ENCODE assay signal across 18 cellular contexts in the genomic region with DNA sequence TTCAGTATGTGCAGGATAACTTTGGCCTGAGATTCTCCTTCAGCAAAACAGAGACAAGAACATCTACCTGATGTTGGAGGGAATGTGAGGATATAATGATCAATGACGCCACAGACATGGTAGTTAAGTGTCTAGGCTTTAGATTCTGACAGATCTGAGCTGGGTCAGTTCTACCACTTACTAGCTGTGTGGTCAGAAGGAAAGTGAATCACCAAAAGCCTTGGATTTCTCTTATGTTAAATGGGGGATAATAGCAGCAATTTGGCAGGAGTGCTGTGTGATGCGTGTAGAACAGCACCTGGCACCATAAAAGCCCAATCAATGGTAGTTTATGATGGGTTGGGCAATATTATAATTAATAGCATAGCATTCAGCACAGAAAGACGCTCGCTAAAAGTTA. TPM values are rescaled to one million over a fixed set of nuclear protein-coding genes. Genes with fewer than 3 reads are reported as not detected.
DNase-seq lines count a peak whose midpoint lies in the region; ATAC-seq lines count a peak whose summit lies in the region.
"Had no signal": no experiment of that assay in that cellular context is flagged by ENCODE, and none has a peak within 500 bp of the region (broad histone marks: within the 10 kb centered on the region; RNA-seq: fewer than 3 reads in every experiment).

No MANE protein-coding gene starts in this region.

- H3K27ac Mint-ChIP-seq in activated T-helper 17 cell treated with anti-CD3 and anti-CD28 coated beads, Interleukin-2, amount 50 U/mL, for 72 hours: no peak overlapping the region
- H3K27ac Mint-ChIP-seq: CD4-positive, alpha-beta memory T cell; T-helper 1 cell treated with Interleukin-12 subunit alpha and Interleukin-12 subunit beta and Interleukin-4 antibody, amounts not matched to agents 30 μg/mL and 1 μg/mL, for 36 hours had no signal

- H3K27me3 Mint-ChIP-seq in activated T-helper 17 cell treated with anti-CD3 and anti-CD28 coated beads, Interleukin-2, amount 50 U/mL, for 72 hours: peaks cover 6% of the 10 kb centered on the region

- no peaks in the 10 kb centered on the region for H3K4me1 Mint-ChIP-seq in activated T-helper 17 cell treated with anti-CD3 and anti-CD28 coated beads, Interleukin-2, amount 50 U/mL, for 72 hours
- H3K4me1 Mint-ChIP-seq: CD4-positive, alpha-beta memory T cell had no signal

- no peaks in the 10 kb centered on the region for H3K9me3 Mint-ChIP-seq in activated T-helper 17 cell treated with anti-CD3 and anti-CD28 coated beads, Interleukin-2, amount 50 U/mL, for 72 hours
- H3K9me3 Mint-ChIP-seq: T-helper 1 cell treated with Interleukin-12 subunit alpha and Interleukin-12 subunit beta and Interleukin-4 antibody, amounts not matched to agents 30 μg/mL and 1 μg/mL, for 36 hours had no signal

- peak; percentile 46 for DNase-seq in ELR (ENCODE audit: low read depth)
- peak; percentile 45 for DNase-seq in NCI-H1105 (lab: John Stamatoyannopoulos, UW)
- DNase-seq in RPMI7951 (ENCODE audit: low read depth): peak; percentile 45
- no peak for DNase-seq in kidney glomerular epithelial cell (lab: John Stamatoyannopoulos, UW)
- no peak for DNase-seq in SIG-M5 (lab: John Stamatoyannopoulos, UW)
- DNase-seq in SHP77 (lab: John Stamatoyannopoulos, UW): no peak
- DNase-seq: CD4-positive, alpha-beta memory T cell; DND-41; Kasumi-1; MG63; NCI-H1048; NCI-H1436 treated with DMSO at 0.1 percent for 48 hours; NCI-H2029 treated with DMSO at 0.1 percent for 48 hours; NCI-H774 had no signal

- H3K36me3 Mint-ChIP-seq in activated T-helper 17 cell treated with anti-CD3 and anti-CD28 coated beads, Interleukin-2, amount 50 U/mL, for 72 hours (ENCODE audit: low read depth): no peaks in the 10 kb centered on the region
- H3K36me3 Mint-ChIP-seq: CD4-positive, alpha-beta memory T cell had no signal

- no peak overlapping the region for H3K4me3 Mint-ChIP-seq in activated T-helper 17 cell treated with anti-CD3 and anti-CD28 coated beads, Interleukin-2, amount 50 U/mL, for 72 hours
- H3K4me3 Mint-ChIP-seq: CD4-positive, alpha-beta memory T cell; T-helper 1 cell treated with Interleukin-12 subunit alpha and Interleukin-12 subunit beta and Interleukin-4 antibody, amounts not matched to agents 30 μg/mL and 1 μg/mL, for 36 hours had no signal

- no peak for ATAC-seq in activated T-helper 17 cell treated with anti-CD3 and anti-CD28 coated beads, Interleukin-2, amount 50 U/mL, for 72 hours (replicated peaks)
- ATAC-seq: Right ventricle myocardium inferior had no signal

RNA-seq across cellular contexts. Expression of a gene that starts 41.7 kb away (rescaled TPM):
- total RNA-seq in RPMI7951 (2014; rRNA removed; shearing (Covaris generic)): 1.1 and 1.2 TPM in 2 replicates
- not detected for total RNA-seq in activated T-helper 17 cell treated with anti-CD3 and anti-CD28 coated beads, Interleukin-2, amount 50 U/mL, for 72 hours
- total RNA-seq: CD4-positive, alpha-beta memory T cell; OCI-LY7; Right ventricle myocardium inferior had no signal

Comparison
In these comparisons a context has a peak if more than half of its experiments do, and no peak if none do; other contexts are left out.
1. DNase-seq: peak in ELR (single experiment), NCI-H1105 (single experiment) and RPMI7951 (single experiment); none in kidney glomerular epithelial cell (single experiment), SIG-M5 (single experiment) and SHP77 (0 of 2).